17 cellular contexts compared by ENCODE assay signal in genomic region chr18:52995875-52996274, GRCh38.
"Had no signal": no experiment of that assay in that cellular context is flagged by ENCODE, and none has a peak within 500 bp of the region (broad histone marks: within the 10 kb centered on the region; RNA-seq: fewer than 3 reads in every experiment).

No MANE protein-coding gene starts in this region.

- H3K4me3 ChIP-seq: esophagus squamous epithelium, gastrocnemius medialis, upper lobe of left lung had no signal

- H3K27me3 ChIP-seq: esophagus squamous epithelium, gastrocnemius medialis, upper lobe of left lung had no signal

- ATAC-seq: activated CD4-positive, CD25-positive, alpha-beta regulatory T cell treated with anti-CD3 and anti-CD28 coated beads, Interleukin-2, amount 50 U/mL, for 24 hours; gastrocnemius medialis; left ventricle myocardium superior; natural killer cell treated with Interleukin-12 subunit alpha and Interleukin-12 subunit beta and Interleukin-15 and Interleukin-18, amount 100 ng/mL, for 72 hours; stimulated activated naive CD8-positive, alpha-beta T cell treated with anti-CD3 and anti-CD28 coated beads, Interleukin-15, Interleukin-2, amounts not matched to agents 100 U/mL and 50 U/mL, for 24 hours had no signal

- H3K27ac ChIP-seq: esophagus squamous epithelium, gastrocnemius medialis, upper lobe of left lung, VCaP had no signal

- H3K4me1 ChIP-seq: esophagus squamous epithelium, gastrocnemius medialis, upper lobe of left lung had no signal

- DNase-seq: activated CD4-positive, alpha-beta memory T cell treated with anti-CD3 and anti-CD28 coated beads, Interleukin-2, amount 10 ng/mL, durations not matched to agents 7 days and 5 days; activated CD4-positive, alpha-beta T cell treated with anti-CD3 and anti-CD28 coated beads, Interleukin-2, amount 10 ng/mL, durations not matched to agents 24 days and 14 days; activated effector memory CD4-positive, alpha-beta T cell treated with anti-CD3 and anti-CD28 coated beads, Interleukin-2, amount 50 U/mL, for 16 hours; activated naive CD4-positive, alpha-beta T cell treated with anti-CD3 and anti-CD28 coated beads, Interleukin-2, amount 10 ng/mL, durations not matched to agents 7 days and 5 days; cortex of kidney; endodermal cell; esophagus squamous epithelium; gastrocnemius medialis; hippocampal formation; left ventricle myocardium superior; stimulated activated CD4-positive, alpha-beta T cell treated with anti-CD3 and anti-CD28 coated beads, Interleukin-12 subunit alpha, Interleukin-12 subunit beta, amount 100 ng/mL, for 4 hours; stimulated activated CD4-positive, alpha-beta T cell treated with anti-CD3 and anti-CD28 coated beads, Interleukin-4, amount 100 ng/mL, for 4 hours; stimulated activated naive CD8-positive, alpha-beta T cell treated with anti-CD3 and anti-CD28 coated beads, Interleukin-15, Interleukin-2, amounts not matched to agents 100 U/mL and 50 U/mL, for 24 hours; upper lobe of left lung had no signal

- H3K9me3 ChIP-seq: esophagus squamous epithelium, gastrocnemius medialis, upper lobe of left lung had no signal

- H3K36me3 ChIP-seq: esophagus squamous epithelium, gastrocnemius medialis, upper lobe of left lung had no signal
